8 cellular contexts compared by ENCODE assay signal in the genomic region with DNA sequence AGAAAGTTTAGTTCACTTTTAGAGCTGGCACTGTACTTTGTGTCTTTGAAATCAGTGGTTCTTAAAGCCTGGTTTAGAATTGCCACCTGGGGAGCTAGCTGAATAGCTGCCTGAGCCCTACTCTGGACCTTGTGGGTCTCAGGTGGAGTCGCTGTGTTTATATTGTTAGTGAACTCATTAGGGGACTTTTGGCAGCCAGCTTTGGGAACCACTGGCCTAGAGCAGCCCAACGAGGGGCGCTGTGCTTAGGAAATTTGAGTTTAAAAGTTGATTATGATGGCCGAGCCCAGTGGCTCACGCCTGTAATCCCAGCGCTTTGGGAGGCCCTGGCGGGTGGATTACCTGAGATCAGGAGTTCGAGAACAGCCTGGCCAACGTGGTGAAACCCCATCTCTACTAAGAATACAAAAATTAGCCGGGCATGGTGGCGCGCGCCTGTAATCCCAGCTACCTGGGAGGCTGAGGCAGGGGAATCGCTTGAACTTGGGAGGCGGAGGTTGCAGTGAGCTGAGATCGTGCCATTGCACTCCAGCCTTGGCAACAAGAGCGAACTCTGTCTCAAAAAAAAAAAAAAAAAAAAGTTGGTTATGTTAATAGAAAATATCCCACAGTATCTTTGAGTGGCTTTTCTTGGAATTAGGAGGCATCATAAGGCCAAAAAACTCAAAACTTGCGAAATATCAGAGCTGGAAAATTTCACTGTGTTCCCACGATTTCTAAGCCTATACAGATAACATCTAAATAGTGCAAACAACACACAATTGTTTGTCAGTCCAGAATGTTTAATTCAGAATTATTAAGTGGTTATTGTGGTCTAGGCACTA. TPM values are rescaled to one million over a fixed set of nuclear protein-coding genes. Genes with fewer than 3 reads are reported as not detected.
DNase-seq lines count a peak whose midpoint lies in the region; ATAC-seq and FAIRE-seq lines count a peak whose summit lies in the region.

No MANE protein-coding gene starts in this region.

- H3K9ac ChIP-seq in HUES6 (ENCODE audit: low read length) (peak overlapping the region; percentile 90), adipocyte (ENCODE audit: low read length) (peak overlapping the region; percentile 93), subcutaneous abdominal adipose tissue (ENCODE audit: low read length in 5 of 5) (peak overlapping the region; percentile 89 to 99 (median 96))

- H3K9me3 Mint-ChIP-seq in CD4-positive, alpha-beta memory T cell = no peaks in the 10 kb centered on the region

- DNase-seq in CD4-positive, alpha-beta memory T cell = no peak
- DNase-seq in adipocyte (ENCODE audit: low read depth) = peak; percentile 19
- DNase-seq in NCI-H2227 (lab: John Stamatoyannopoulos, UW; ENCODE audit: unreplicated experiment) = no peak
- DNase-seq in RCC 7860 (ENCODE audit: low spot score) = no peak

- H3K36me3 ChIP-seq in CD4-positive, alpha-beta memory T cell (ENCODE audit: insufficient read depth, low read length) = no peaks in the 10 kb centered on the region
- H3K36me3 ChIP-seq in HUES6 (ENCODE audit: control insufficient read depth, insufficient read depth, low read length) (no peaks in the 10 kb centered on the region), adipocyte (ENCODE audit: control insufficient read depth, insufficient read depth, low read length, severe bottlenecking) (no peaks in the 10 kb centered on the region), subcutaneous abdominal adipose tissue (ENCODE audit: control insufficient read depth in 5 of 5, insufficient read depth in 5 of 5, low read length in 5 of 5) (no peaks in the 10 kb centered on the region)

- peaks cover 43% of the 10 kb centered on the region for H3K4me1 ChIP-seq in CD4-positive, alpha-beta memory T cell (ENCODE audit: insufficient read depth, low read length)
- H3K4me1 ChIP-seq in HUES6 (ENCODE audit: control insufficient read depth, insufficient read depth, low read length) (no peaks in the 10 kb centered on the region), adipocyte (ENCODE audit: control insufficient read depth, insufficient read depth, low read length) (peaks cover 31% of the 10 kb centered on the region), subcutaneous abdominal adipose tissue (ENCODE audit: control insufficient read depth in 5 of 5, insufficient read depth in 5 of 5, low read length in 5 of 5) (peaks cover 5 to 37% (median 34%) of the 10 kb centered on the region in 5 donors)

- ATAC-seq in GM21360 (IDR thresholded peaks at IDR 0.05; ENCODE audit: unreplicated experiment) = peak; percentile 14

- H3K27me3 Mint-ChIP-seq in CD4-positive, alpha-beta memory T cell = no peaks in the 10 kb centered on the region

- no peaks in the 10 kb centered on the region for H3K9me3 ChIP-seq in CD4-positive, alpha-beta memory T cell (ENCODE audit: control insufficient read depth in 1 of 2, low read length in 2 of 2)
- H3K9me3 ChIP-seq in HUES6 (ENCODE audit: control insufficient read depth, insufficient read depth, low read depth, low read length) (no peaks in the 10 kb centered on the region), adipocyte (ENCODE audit: control insufficient read depth, low read length) (no peaks in the 10 kb centered on the region), subcutaneous abdominal adipose tissue (ENCODE audit: control insufficient read depth in 5 of 5, low read length in 5 of 5) (no peaks in the 10 kb centered on the region)

- H3K4me3 ChIP-seq in CD4-positive, alpha-beta memory T cell (ENCODE audit: low read length in 2 of 2) = peak overlapping the region; percentile 83 to 92
- H3K4me3 ChIP-seq in HUES6 (ENCODE audit: low read depth, low read length) (peak overlapping the region; percentile 72), adipocyte (ENCODE audit: low read length) (peak overlapping the region; percentile 92), subcutaneous abdominal adipose tissue (ENCODE audit: low read depth in 1 of 5, low read length in 5 of 5) (peak overlapping the region; percentile 83 to 95 (median 87))

- H3K27ac Mint-ChIP-seq in CD4-positive, alpha-beta memory T cell = peak overlapping the region; percentile 90 to 100 (median 95)

- CTCF ChIA-PET in CD4-positive, alpha-beta memory T cell (lab: Charles Lee; ENCODE audit: partially characterized antibody) = interaction anchor here (0.7 to 3.4 kb wide), 4 partner anchors 10 to 31 kb away, joined by 3 to 32 read pairs (median 6); no protein-coding TSS in a partner anchor

- H3K36me3 Mint-ChIP-seq in CD4-positive, alpha-beta memory T cell = peaks cover 4 to 7% of the 10 kb centered on the region in 2 donors

- H3K27ac ChIP-seq in CD4-positive, alpha-beta memory T cell (ENCODE audit: low read depth, low read length) = peak overlapping the region; percentile 87
- H3K27ac ChIP-seq in HUES6 (ENCODE audit: low read depth, low read length) (peak overlapping the region; percentile 88), layer of hippocampus (ENCODE audit: low read depth, low read length) (peak overlapping the region; percentile 74), subcutaneous abdominal adipose tissue (ENCODE audit: low read depth, low read length) (peak overlapping the region; percentile 93)

- H3K27me3 ChIP-seq in CD4-positive, alpha-beta memory T cell (ENCODE audit: insufficient read depth, low read length) = no peaks in the 10 kb centered on the region
- no peaks in the 10 kb centered on the region for H3K27me3 ChIP-seq in HUES6 (ENCODE audit: control insufficient read depth, insufficient read depth, low read length)
- no peaks in the 10 kb centered on the region for H3K27me3 ChIP-seq in adipocyte (replicated peaks; ENCODE audit: control insufficient read depth, insufficient read depth, low read length)
- H3K27me3 ChIP-seq in layer of hippocampus (ENCODE audit: control insufficient read depth, insufficient read depth, low read length) = no peaks in the 10 kb centered on the region
- no peaks in the 10 kb centered on the region for H3K27me3 ChIP-seq in subcutaneous abdominal adipose tissue (ENCODE audit: control insufficient read depth in 5 of 5, insufficient read depth in 4 of 5, low read length in 5 of 5)

- H3K4me3 Mint-ChIP-seq in CD4-positive, alpha-beta memory T cell = peak overlapping the region; percentile 90 to 100 (median 97)

- POLR2A ChIA-PET in CD4-positive, alpha-beta memory T cell (lab: Charles Lee; ENCODE audit: partially characterized antibody) = interaction anchor here (1.2 to 3.0 kb wide), 6 partner anchors 9 to 132 kb away, joined by 3 to 52 read pairs (median 6); a partner anchor contains a TSS

- no peak for FAIRE-seq in RCC 7860 (lab: Jason Lieb, UNC)

- peaks cover 33 to 48% (median 41%) of the 10 kb centered on the region in 4 donors for H3K4me1 Mint-ChIP-seq in CD4-positive, alpha-beta memory T cell

- intact Hi-C loops in CD4-positive, alpha-beta memory T cell (cut with micrococcal nuclease) = loop anchor here (1.0 to 5.0 kb wide), 4 partner anchors 13 to 734 kb away; a partner anchor contains a TSS

RNA-seq across cellular contexts. Expression of a gene that starts 0.8 kb away (rescaled TPM):
- 10 to 100 TPM; 31.1 to 31.9 TPM for total RNA-seq in CD4-positive, alpha-beta memory T cell
- 10 to 100 TPM; 28.1 to 31.7 TPM for polyA plus RNA-seq in CD4-positive, alpha-beta memory T cell
